In the genomic region with DNA sequence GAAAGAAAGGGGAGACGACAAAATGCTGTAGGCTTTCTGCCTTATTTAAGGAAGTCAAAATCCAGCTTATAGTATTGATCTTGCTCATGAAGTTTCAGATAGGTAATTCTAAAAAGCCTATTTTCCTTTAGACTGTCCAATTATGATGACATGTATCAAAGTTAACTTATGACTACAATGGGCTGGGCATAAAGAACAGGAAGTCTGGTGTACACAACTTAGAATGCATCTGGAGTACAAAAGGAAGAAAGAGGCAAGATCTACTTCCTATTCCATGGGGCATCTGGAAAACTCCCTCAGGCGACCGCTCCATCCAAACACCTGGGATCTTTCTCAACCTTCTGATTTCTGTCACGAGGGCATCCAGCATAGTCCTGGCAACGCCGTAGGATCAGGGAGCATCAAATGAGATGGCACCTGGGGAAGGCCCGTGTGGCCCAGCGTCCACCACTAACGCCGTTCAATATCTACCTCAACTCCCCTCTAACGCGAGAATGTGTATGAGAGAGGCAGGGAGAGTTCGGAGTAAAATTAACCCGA, we compare ENCODE assay signal across 8 cellular contexts. TPM values are rescaled to one million over a fixed set of nuclear protein-coding genes. Genes with fewer than 3 reads are reported as not detected.
DNase-seq lines count a peak whose midpoint lies in the region; ATAC-seq, FAIRE-seq and TF ChIP-seq lines count a peak whose summit lies in the region.

No MANE protein-coding gene starts in this region.

- H3K27me3 ChIP-seq in keratinocyte (ENCODE audit: control insufficient read depth, extremely low read depth, insufficient read depth, low read length): no peaks in the 10 kb centered on the region
- no peaks in the 10 kb centered on the region for H3K27me3 ChIP-seq in thyroid gland

- H3K36me3 Mint-ChIP-seq in mesothelial cell of epicardium: no peaks in the 10 kb centered on the region

- H3K9ac ChIP-seq in keratinocyte (ENCODE audit: control insufficient read depth, extremely low read depth, insufficient read depth, low read length): peak overlapping the region; percentile 80

- peak overlapping the region; percentile 100 for H2AFZ ChIP-seq in keratinocyte (ENCODE audit: control insufficient read depth, low read length)

- no peak overlapping the region for H3K4me3 Mint-ChIP-seq in mesothelial cell of epicardium

- intact Hi-C loops in thyroid gland (cut with DNase I): no loop called here

- H3K36me3 ChIP-seq in keratinocyte (ENCODE audit: control insufficient read depth in 2 of 2, extremely low read depth in 1 of 2, insufficient read depth in 2 of 2, low read length in 2 of 2): no peaks in the 10 kb centered on the region
- no peaks in the 10 kb centered on the region for H3K36me3 ChIP-seq in thyroid gland

- H3K4me1 ChIP-seq in keratinocyte (ENCODE audit: control insufficient read depth, extremely low read depth, insufficient read depth, low read length) (peaks cover 37% of the 10 kb centered on the region), thyroid gland (peaks cover 6 to 15% of the 10 kb centered on the region in 2 donors)

- DNase-seq in DMS114 treated with DMSO at 0.1 percent for 48 hours (lab: John Stamatoyannopoulos, UW; ENCODE audit: unreplicated experiment) (peak; percentile 61), Kasumi-1 (lab: John Stamatoyannopoulos, UW) (peak; percentile 24 to 48), amniotic epithelial cell (ENCODE audit: low read depth) (peak; percentile 16), keratinocyte (ENCODE audit: low read depth, low spot score) (no peak), thyroid gland (no peak), mesothelial cell of epicardium (ENCODE audit: low spot score in 2 of 2, unreplicated experiment in 2 of 2) (no peak)
- DNase-seq in activated CD8-positive, alpha-beta memory T cell treated with anti-CD3 and anti-CD28 coated beads for 24 hours: no peak

- H3K4me1 Mint-ChIP-seq in mesothelial cell of epicardium: peaks cover 2% of the 10 kb centered on the region

- H3K4me2 ChIP-seq in keratinocyte (ENCODE audit: control insufficient read depth, extremely low read depth, insufficient read depth, low read depth, low read length): peak overlapping the region; percentile 93

- peaks cover 48% of the 10 kb centered on the region for H3K79me2 ChIP-seq in keratinocyte (ENCODE audit: control insufficient read depth, insufficient read depth, low read length)

- peak overlapping the region; percentile 66 to 91 (median 78) for H3K4me3 ChIP-seq in keratinocyte (ENCODE audit: control insufficient read depth in 2 of 3, extremely low read depth in 1 of 3, insufficient read depth in 2 of 3, low read depth in 1 of 3, low read length in 3 of 3)
- peak overlapping the region in 2 of 3 donors; percentile 29 to 48 for H3K4me3 ChIP-seq in thyroid gland (replicated peaks in 1 of 3)

- H3K27me3 Mint-ChIP-seq in mesothelial cell of epicardium (ENCODE audit: low read depth): peaks cover 54% of the 10 kb centered on the region

- no peak for FAIRE-seq in keratinocyte (lab: Jason Lieb, UNC)

- no peaks in the 10 kb centered on the region for H3K9me3 Mint-ChIP-seq in mesothelial cell of epicardium

- H3K9me1 ChIP-seq in keratinocyte (ENCODE audit: control insufficient read depth, extremely low read depth, insufficient read depth, low read length): no peaks in the 10 kb centered on the region

- no peaks in the 10 kb centered on the region for H4K20me1 ChIP-seq in keratinocyte (ENCODE audit: control insufficient read depth, extremely low read depth, insufficient read depth, low read length)

- no peak overlapping the region for H3K27ac Mint-ChIP-seq in mesothelial cell of epicardium

- peak; percentile 14 for ATAC-seq in GM21381 (IDR thresholded peaks at IDR 0.05; ENCODE audit: unreplicated experiment)

- H3K27ac ChIP-seq in keratinocyte (ENCODE audit: control insufficient read depth, insufficient read depth, low read length) (peak overlapping the region; percentile 68), thyroid gland (peak overlapping the region in 1 of 3 donors; percentile 21)

- dilution Hi-C loops in keratinocyte (cut with MboI; ENCODE audit: extremely low pct_ligation_motif_present, low sequenced_read_pairs): no loop called here

- no peak for TF ChIP-seq CTCF in keratinocyte (optimal IDR thresholded peaks at IDR 0.05 in 1 of 3, IDR thresholded peaks at IDR 0.05 in 1 of 3, conservative IDR thresholded peaks at IDR 0.05 in 1 of 3; ENCODE audit: extremely low read depth in 1 of 3, insufficient read depth in 2 of 3, low read length in 3 of 3)
- TF ChIP-seq CTCF in thyroid gland (IDR thresholded peaks at IDR 0.05): no peak
- no peak for TF ChIP-seq CTCF in mesothelial cell of epicardium (IDR thresholded peaks at IDR 0.05; ENCODE audit: unreplicated experiment)

- H3K9me3 ChIP-seq in keratinocyte (ENCODE audit: control insufficient read depth, low read depth, low read length) (no peaks in the 10 kb centered on the region), thyroid gland (no peaks in the 10 kb centered on the region)

- TF ChIP-seq POLR2A in thyroid gland (IDR thresholded peaks at IDR 0.05): no peak

- 63 to 65% methylated on average over 14 of the region's 14 CpGs for WGBS in thyroid gland, 2 donors

RNA-seq across cellular contexts. Expression of a gene that starts 0.5 kb away (rescaled TPM):
- polyA plus RNA-seq in keratinocyte: 2.7 to 4.5 TPM (median 3.8 TPM) in 3 replicates
- 1.5 TPM for polyA plus RNA-seq in keratinocyte (2011; ENCODE audit: low read depth)
- 3.4 and 3.5 TPM in 2 replicates for polyA plus RNA-seq in keratinocyte (2011; cell fraction: cytosol; rRNA removed)
- 9.3 and 10.0 TPM in 2 replicates for polyA plus RNA-seq in keratinocyte (2011; cell fraction: nucleus; rRNA removed)
- 4.3 and 5.6 TPM in 2 replicates for polyA plus RNA-seq in keratinocyte (2012; ENCODE audit: low replicate concordance)
- polyA minus RNA-seq in keratinocyte: 1.4 TPM in 1 of 3 replicates, not detected in the others
- not detected for polyA minus RNA-seq in keratinocyte (2011; cell fraction: cytosol; rRNA and poly(A)+ RNA removed)
- 0.84 and 1.9 TPM in 2 replicates for polyA minus RNA-seq in keratinocyte (2011; cell fraction: nucleus; rRNA and poly(A)+ RNA removed)
- total RNA-seq in thyroid gland (1 to 10 TPM in 2 of 4 donors, not detected in 2; 1.4 to 2.1 TPM), mesothelial cell of epicardium (not detected in 3 replicates)

RNA-seq across cellular contexts. Expression of a gene that starts 31.5 kb away (rescaled TPM):
- not detected in 3 replicates for polyA plus RNA-seq in keratinocyte
- polyA plus RNA-seq in keratinocyte (2011; ENCODE audit: low read depth): not detected
- not detected in 2 replicates for polyA plus RNA-seq in keratinocyte (2011; cell fraction: cytosol; rRNA removed)
- polyA plus RNA-seq in keratinocyte (2011; cell fraction: nucleus; rRNA removed): not detected in 2 replicates
- not detected in 2 replicates for polyA plus RNA-seq in keratinocyte (2012; ENCODE audit: low replicate concordance)
- not detected in 3 replicates for polyA minus RNA-seq in keratinocyte
- not detected for polyA minus RNA-seq in keratinocyte (2011; cell fraction: cytosol; rRNA and poly(A)+ RNA removed)
- polyA minus RNA-seq in keratinocyte (2011; cell fraction: nucleus; rRNA and poly(A)+ RNA removed): not detected in 2 replicates
- total RNA-seq in thyroid gland (not detected), mesothelial cell of epicardium (not detected in 3 replicates)

RNA-seq across cellular contexts. Expression of a gene that starts 33.2 kb away (rescaled TPM):
- polyA plus RNA-seq in keratinocyte: 0.34 to 0.93 TPM (median 0.58 TPM) in 3 replicates
- not detected for polyA plus RNA-seq in keratinocyte (2011; ENCODE audit: low read depth)
- 0.25 and 0.45 TPM in 2 replicates for polyA plus RNA-seq in keratinocyte (2011; cell fraction: cytosol; rRNA removed)
- 2.0 and 2.4 TPM in 2 replicates for polyA plus RNA-seq in keratinocyte (2011; cell fraction: nucleus; rRNA removed)
- 0.24 and 0.49 TPM in 2 replicates for polyA plus RNA-seq in keratinocyte (2012; ENCODE audit: low replicate concordance)
- 0.39 to 0.80 TPM (median 0.49 TPM) in 3 replicates for polyA minus RNA-seq in keratinocyte
- not detected for polyA minus RNA-seq in keratinocyte (2011; cell fraction: cytosol; rRNA and poly(A)+ RNA removed)
- polyA minus RNA-seq in keratinocyte (2011; cell fraction: nucleus; rRNA and poly(A)+ RNA removed): 0.32 and 0.62 TPM in 2 replicates
- under 1 TPM in 2 of 4 donors, not detected in 2; 0.45 to 0.81 TPM for total RNA-seq in thyroid gland
- not detected in 3 replicates for total RNA-seq in mesothelial cell of epicardium

Comparison
In these comparisons a context has a peak if more than half of its experiments do, and no peak if none do; other contexts are left out.
1. DNase-seq: peak in DMS114 treated with DMSO at 0.1 percent for 48 hours (single experiment), Kasumi-1 (2 of 2) and amniotic epithelial cell (single experiment); none in keratinocyte (single experiment), thyroid gland (0 of 2), activated CD8-positive, alpha-beta memory T cell treated with anti-CD3 and anti-CD28 coated beads for 24 hours (single experiment) and mesothelial cell of epicardium (0 of 2).